Comparison of ENCODE assay signal across 1 cellular context in genomic region chr7:139088268-139088667, GRCh38.
TF ChIP-seq lines count a peak whose summit lies in the region.

No MANE protein-coding gene starts in this region.

TF ChIP-seq in K562, 482 proteins besides CTCF, POLR2A, EP300 and RAD21 (continues in another document):
- TF ChIP-seq NFE2 (IDR thresholded peaks at IDR 0.05; ENCODE audit: low read depth): no peak
- TF ChIP-seq PRDM10 (IDR thresholded peaks at IDR 0.05; ENCODE audit: partially characterized antibody): no peak
- TF ChIP-seq ATF3 (IDR thresholded peaks at IDR 0.05): peak; percentile 78
- TF ChIP-seq ATF3 (CRISPR knock-in tag; conservative IDR thresholded peaks at IDR 0.05): no peak
- TF ChIP-seq MCM2 (IDR thresholded peaks at IDR 0.05; ENCODE audit: low read depth): no peak
- no peak for TF ChIP-seq TSHZ1 (CRISPR knock-in tag; IDR thresholded peaks at IDR 0.05)
- peak in 1 of 2 experiments; percentile 73; a peak in 1 of 3 replicates for TF ChIP-seq CBX3 (IDR thresholded peaks at IDR 0.05; ENCODE audit: borderline replicate concordance in 1 of 2, low read length in 2 of 2)
- TF ChIP-seq HMGXB4 (CRISPR knock-in tag; IDR thresholded peaks at IDR 0.05): no peak
- no peak for TF ChIP-seq SMAD3 (CRISPR knock-in tag; conservative IDR thresholded peaks at IDR 0.05)
- no peak for TF ChIP-seq MTA3 (IDR thresholded peaks at IDR 0.05; ENCODE audit: borderline replicate concordance)
- no peak for TF ChIP-seq ZNF512 (tag; IDR thresholded peaks at IDR 0.05)
- no peak for TF ChIP-seq SRF (CRISPR knock-in tag; IDR thresholded peaks at IDR 0.05)
- TF ChIP-seq EHMT2 (IDR thresholded peaks at IDR 0.05): 0 out of 2 replicates have a peak, but pooled peaks have one; percentile 49
- TF ChIP-seq CBX8 (IDR thresholded peaks at IDR 0.05; ENCODE audit: borderline replicate concordance, extremely low read depth, low read depth, low read length, poor library complexity, severe bottlenecking): no peak
- no peak for TF ChIP-seq ZNF644 (tag; IDR thresholded peaks at IDR 0.05; ENCODE audit: low read depth)
- no peak for TF ChIP-seq ESRRB (CRISPR knock-in tag; IDR thresholded peaks at IDR 0.05; ENCODE audit: borderline replicate concordance)
- peak; percentile 11; the same call in 1 of the 2 replicates for TF ChIP-seq CBFA2T3 (IDR thresholded peaks at IDR 0.05)
- no peak for TF ChIP-seq ESRRA (IDR thresholded peaks at IDR 0.05; ENCODE audit: borderline replicate concordance, low read depth)
- TF ChIP-seq E4F1 (CRISPR knock-in tag; IDR thresholded peaks at IDR 0.05; ENCODE audit: borderline replicate concordance): no peak
- no peak for TF ChIP-seq HMG20A (CRISPR knock-in tag; conservative IDR thresholded peaks at IDR 0.05)
- TF ChIP-seq RBM34 (IDR thresholded peaks at IDR 0.05; ENCODE audit: borderline replicate concordance, insufficient read depth, low read length): no peak
- TF ChIP-seq USF2 (CRISPR knock-in tag; IDR thresholded peaks at IDR 0.05): no peak
- no peak for TF ChIP-seq FOXM1 (IDR thresholded peaks at IDR 0.05; ENCODE audit: low read depth)
- no peak for TF ChIP-seq FOXM1 (CRISPR knock-in tag; IDR thresholded peaks at IDR 0.05; ENCODE audit: low read depth)
- no peak for TF ChIP-seq MED1 (CRISPR knock-in tag; IDR thresholded peaks at IDR 0.05; ENCODE audit: borderline replicate concordance)
- no peak for TF ChIP-seq KDM1A (IDR thresholded peaks at IDR 0.05)
- TF ChIP-seq HES1 (IDR thresholded peaks at IDR 0.05; ENCODE audit: low read depth): no peak
- TF ChIP-seq MITF (IDR thresholded peaks at IDR 0.05): no peak
- TF ChIP-seq RB1 (IDR thresholded peaks at IDR 0.05; ENCODE audit: low read depth): no peak
- no peak for TF ChIP-seq PHTF2 (CRISPR knock-in tag; IDR thresholded peaks at IDR 0.05)
- TF ChIP-seq HCFC1 (IDR thresholded peaks at IDR 0.05; ENCODE audit: low read depth, low read length): peak; percentile 71
- no peak for TF ChIP-seq ATF1 (CRISPR knock-in tag; IDR thresholded peaks at IDR 0.05)
- 0 out of 2 replicates have a peak, but pooled peaks have one; percentile 38 for TF ChIP-seq ATF1 (tag; IDR thresholded peaks at IDR 0.05)
- no peak for TF ChIP-seq OTX1 (CRISPR knock-in tag; IDR thresholded peaks at IDR 0.05)
- peak; percentile 6; the same call in 1 of the 2 replicates for TF ChIP-seq NFIC (IDR thresholded peaks at IDR 0.05)
- TF ChIP-seq NR3C1 (CRISPR knock-in tag; IDR thresholded peaks at IDR 0.05): no peak
- TF ChIP-seq FOXP4 (CRISPR knock-in tag; IDR thresholded peaks at IDR 0.05; ENCODE audit: borderline replicate concordance): no peak
- no peak for TF ChIP-seq ZBTB34 (CRISPR knock-in tag; IDR thresholded peaks at IDR 0.05)
